2 cellular contexts compared by ENCODE assay signal in the genomic region with DNA sequence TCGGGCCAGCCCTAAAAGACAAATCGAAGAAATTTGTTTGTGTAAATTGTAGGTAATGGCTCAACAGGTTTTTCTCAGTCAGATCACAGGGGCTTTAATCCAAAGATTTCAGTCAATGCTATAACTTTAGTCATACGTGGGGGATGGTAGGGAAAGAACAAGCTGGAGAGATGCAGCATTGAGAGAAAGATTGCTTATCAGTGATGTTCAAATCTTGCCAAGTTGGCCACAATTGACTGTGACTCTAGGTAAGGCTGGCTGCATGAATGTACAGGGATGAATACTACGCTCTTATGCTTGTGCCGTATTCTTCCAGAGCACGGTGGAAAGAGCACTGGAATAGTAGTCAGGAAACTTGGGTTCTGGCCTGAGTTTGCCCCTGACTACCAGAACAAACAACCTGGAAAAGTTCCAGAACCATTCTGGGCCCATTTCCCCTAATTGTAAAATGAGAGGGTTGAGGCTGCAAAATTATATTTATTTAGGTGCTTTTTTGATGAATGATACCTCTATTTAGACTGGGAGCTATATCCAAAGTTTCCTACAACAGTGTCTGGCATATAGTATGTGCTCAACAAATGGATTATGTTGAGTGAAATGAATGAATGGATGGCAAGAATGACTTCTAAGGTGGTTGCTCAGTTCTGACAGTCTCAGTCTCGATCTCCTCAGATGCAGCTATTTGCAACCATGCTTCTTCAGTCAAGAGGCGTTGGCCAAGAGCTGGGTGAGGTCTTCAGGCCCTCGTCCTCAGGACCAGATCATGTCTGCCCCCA.
TF ChIP-seq lines count a peak whose summit lies in the region.

No MANE protein-coding gene starts in this region.

TF ChIP-seq in SK-N-SH, 30 proteins besides CTCF, POLR2A, EP300 and RAD21 (continued from another document):
- TF ChIP-seq, protein P1, sequence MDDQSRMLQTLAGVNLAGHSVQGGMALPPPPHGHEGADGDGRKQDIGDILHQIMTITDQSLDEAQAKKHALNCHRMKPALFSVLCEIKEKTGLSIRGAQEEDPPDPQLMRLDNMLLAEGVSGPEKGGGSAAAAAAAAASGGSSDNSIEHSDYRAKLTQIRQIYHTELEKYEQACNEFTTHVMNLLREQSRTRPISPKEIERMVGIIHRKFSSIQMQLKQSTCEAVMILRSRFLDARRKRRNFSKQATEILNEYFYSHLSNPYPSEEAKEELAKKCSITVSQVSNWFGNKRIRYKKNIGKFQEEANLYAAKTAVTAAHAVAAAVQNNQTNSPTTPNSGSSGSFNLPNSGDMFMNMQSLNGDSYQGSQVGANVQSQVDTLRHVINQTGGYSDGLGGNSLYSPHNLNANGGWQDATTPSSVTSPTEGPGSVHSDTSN (IDR thresholded peaks at IDR 0.05) = no peak
TF ChIP-seq in SK-N-SH: peak in this region for 1.

TF ChIP-seq in SK-N-SH treated with all-trans-retinoic acid at 6 μM for 48 hours, 23 proteins besides CTCF, POLR2A, EP300 and RAD21 (continued from another document):
- TF ChIP-seq, protein P2, sequence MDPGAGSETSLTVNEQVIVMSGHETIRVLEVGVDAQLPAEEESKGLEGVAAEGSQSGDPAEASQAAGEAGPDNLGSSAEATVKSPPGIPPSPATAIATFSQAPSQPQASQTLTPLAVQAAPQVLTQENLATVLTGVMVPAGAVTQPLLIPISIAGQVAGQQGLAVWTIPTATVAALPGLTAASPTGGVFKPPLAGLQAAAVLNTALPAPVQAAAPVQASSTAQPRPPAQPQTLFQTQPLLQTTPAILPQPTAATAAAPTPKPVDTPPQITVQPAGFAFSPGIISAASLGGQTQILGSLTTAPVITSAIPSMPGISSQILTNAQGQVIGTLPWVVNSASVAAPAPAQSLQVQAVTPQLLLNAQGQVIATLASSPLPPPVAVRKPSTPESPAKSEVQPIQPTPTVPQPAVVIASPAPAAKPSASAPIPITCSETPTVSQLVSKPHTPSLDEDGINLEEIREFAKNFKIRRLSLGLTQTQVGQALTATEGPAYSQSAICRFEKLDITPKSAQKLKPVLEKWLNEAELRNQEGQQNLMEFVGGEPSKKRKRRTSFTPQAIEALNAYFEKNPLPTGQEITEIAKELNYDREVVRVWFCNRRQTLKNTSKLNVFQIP (CRISPR knock-in tag; IDR thresholded peaks at IDR 0.05; ENCODE audit: borderline replicate concordance, low read depth) = no peak
- TF ChIP-seq ZNF70 (CRISPR knock-in tag; IDR thresholded peaks at IDR 0.05) (no peak), ESRRG (CRISPR knock-in tag; IDR thresholded peaks at IDR 0.05) (no peak), ARNTL (CRISPR knock-in tag; IDR thresholded peaks at IDR 0.05; ENCODE audit: borderline replicate concordance, low read depth) (no peak), PPARA (CRISPR knock-in tag; IDR thresholded peaks at IDR 0.05; ENCODE audit: borderline replicate concordance) (no peak), RARB (CRISPR knock-in tag; IDR thresholded peaks at IDR 0.05) (no peak), ZFP30 (CRISPR knock-in tag; IDR thresholded peaks at IDR 0.05) (no peak), ISL1 (CRISPR knock-in tag; IDR thresholded peaks at IDR 0.05) (no peak), ZC3H10 (CRISPR knock-in tag; IDR thresholded peaks at IDR 0.05) (no peak), SNAI2 (CRISPR knock-in tag; IDR thresholded peaks at IDR 0.05) (no peak), CSRNP3 (CRISPR knock-in tag; IDR thresholded peaks at IDR 0.05) (no peak), CSDC2 (CRISPR knock-in tag; IDR thresholded peaks at IDR 0.05) (no peak), TOX (CRISPR knock-in tag; IDR thresholded peaks at IDR 0.05; ENCODE audit: borderline replicate concordance) (no peak)
